8 cellular contexts compared by ENCODE assay signal in genomic region chr19:4968462-4969291, GRCh38. TPM values are rescaled to one million over a fixed set of nuclear protein-coding genes. Genes with fewer than 3 reads are reported as not detected.
A peak's percentile ranks its signal among the peaks of the same experiment; 100 is the strongest.
DNase-seq lines count a peak whose midpoint lies in the region; ATAC-seq and TF ChIP-seq lines count a peak whose summit lies in the region.

KDM4B (plus strand) TSS chr19:4969113; CDS start chr19:5032891, 63,778 bp downstream.

- TF ChIP-seq CTCF in PC-9 (conservative IDR thresholded peaks at IDR 0.05): no peak

- H2AFZ ChIP-seq in PC-9: 0 out of 2 replicates have a peak within 1 kb of the TSS, but pooled peaks have one; percentile 56

- H3F3A ChIP-seq in PC-9 (ENCODE audit: insufficient read depth, low read depth): peaks cover 11% of the 10 kb centered on the region

- BruUV-seq in PC-9 (replicated peaks; lab: Mats Ljungman, UMichigan): no TSS peak

- DNase-seq in DMS153 (lab: John Stamatoyannopoulos, UW) (peak; percentile 99), PC-9 (peak; percentile 93 to 98), erythroblast (lab: John Stamatoyannopoulos, UW) (peak; percentile 100)
- peak; percentile 98 for DNase-seq in Jurkat, Clone E6-1 (ENCODE audit: low read depth, low spot score)
- DNase-seq in activated T-cell treated with anti-CD3 and anti-CD28 coated beads, Interleukin-2, amount 50 U/mL, for 1 hour: peak; percentile 99
- DNase-seq in stimulated activated CD8-positive, alpha-beta memory T cell treated with anti-CD3 and anti-CD28 coated beads, Interleukin-7, amount 100 ng/mL, for 24 hours (ENCODE audit: low read depth): peak; percentile 93

- peak within 1 kb of the TSS; percentile 40 for H3K9ac ChIP-seq in muscle layer of colon (ENCODE audit: low read length)

- intact Hi-C loops in PC-9 (cut with micrococcal nuclease; ENCODE audit: unreplicated experiment): no loop called here

- H3K79me2 ChIP-seq in PC-9 (ENCODE audit: low read depth): peaks cover 39% of the 10 kb centered on the region

- CTCF ChIA-PET in PC-9 (lab: Charles Lee): interaction anchor here (0.6 kb wide), 1 partner anchor 117 kb away, joined by 3 read pairs; no protein-coding TSS in a partner anchor

- peak within 1 kb of the TSS; percentile 82 for H3K4me2 ChIP-seq in PC-9

- H3K36me3 ChIP-seq in PC-9 (ENCODE audit: low read depth) (no peaks in the 10 kb centered on the region), muscle layer of colon (ENCODE audit: insufficient read depth, low read length) (no peaks in the 10 kb centered on the region)

- H3K9me2 ChIP-seq in PC-9 (ENCODE audit: insufficient read depth): no peaks in the 10 kb centered on the region

- H3K4me1 ChIP-seq in PC-9 (replicated peaks; ENCODE audit: insufficient read depth) (peaks cover 31% of the 10 kb centered on the region), muscle layer of colon (ENCODE audit: insufficient read depth, low read length) (peaks cover 30% of the 10 kb centered on the region)

- peak within 1 kb of the TSS; percentile 73 for H3K4me3 ChIP-seq in Jurkat, Clone E6-1 (ENCODE audit: low read length)
- H3K4me3 ChIP-seq in PC-9: peak within 1 kb of the TSS; percentile 62
- peak within 1 kb of the TSS; percentile 57 to 75 for H3K4me3 ChIP-seq in muscle layer of colon (ENCODE audit: low read depth in 1 of 2, low read length in 2 of 2)

- no peaks in the 10 kb centered on the region for H3K9me3 ChIP-seq in PC-9 (ENCODE audit: insufficient read depth, low read depth)
- H3K9me3 ChIP-seq in muscle layer of colon (ENCODE audit: low read length): no peaks in the 10 kb centered on the region

- peak; percentile 89 for ATAC-seq in GM21619 (IDR thresholded peaks at IDR 0.05; ENCODE audit: unreplicated experiment)

- TF ChIP-seq POLR2A in erythroblast (IDR thresholded peaks at IDR 0.05; ENCODE audit: low read length): peak; percentile 86

- H3K27ac ChIP-seq in PC-9 (no peak within 1 kb of the TSS), muscle layer of colon (ENCODE audit: low read depth, low read length) (peak within 1 kb of the TSS; percentile 71)

- H3K27me3 ChIP-seq in PC-9 (ENCODE audit: insufficient read depth, low read depth): no peaks in the 10 kb centered on the region
- H3K27me3 ChIP-seq in muscle layer of colon (ENCODE audit: control insufficient read depth in 1 of 2, insufficient read depth in 2 of 2, low read length in 2 of 2): no peaks in the 10 kb centered on the region

- POLR2A ChIA-PET in PC-9 (lab: Charles Lee; ENCODE audit: unreplicated experiment): interaction anchor here (0.6 kb wide), 2 partner anchors 182 to 296 kb away, joined by 3 to 4 read pairs; no protein-coding TSS in a partner anchor

- peaks cover 4% of the 10 kb centered on the region; the same call in 1 of the 2 replicates for H4K20me1 ChIP-seq in PC-9 (ENCODE audit: insufficient read depth)

RNA-seq across cellular contexts. Expression of gene KDM4B, which starts in this region (rescaled TPM):
- polyA plus RNA-seq in Jurkat, Clone E6-1 (2012; ENCODE audit: insufficient read depth, insufficient read length): 21.5 TPM
- 17.6 and 19.5 TPM in 2 replicates for total RNA-seq in PC-9 (2021)
